1 cellular context compared by ENCODE assay signal in genomic region chr1:154943649-154944421, GRCh38.
TF ChIP-seq lines count a peak whose summit lies in the region.

No MANE protein-coding gene starts in this region.

TF ChIP-seq in GM12878, 131 proteins besides CTCF, POLR2A, EP300 and RAD21:
- TF ChIP-seq SMC3 (IDR thresholded peaks at IDR 0.05; ENCODE audit: borderline replicate concordance, low read length), result peak; percentile 64; the same call in 1 of the 2 replicates
- peak; percentile 82 for TF ChIP-seq SMARCA5 (IDR thresholded peaks at IDR 0.05)
- TF ChIP-seq KLF5 (IDR thresholded peaks at IDR 0.05; ENCODE audit: partially characterized antibody), result peak; percentile 66
- TF ChIP-seq FOXK2 (IDR thresholded peaks at IDR 0.05), result no peak
- TF ChIP-seq ZNF207 (IDR thresholded peaks at IDR 0.05; ENCODE audit: borderline replicate concordance), result peak; percentile 50; the same call in 1 of the 2 replicates
- TF ChIP-seq DPF2 (IDR thresholded peaks at IDR 0.05), result 0 out of 2 replicates have a peak, but pooled peaks have one; percentile 12
- no peak for TF ChIP-seq CUX1 (IDR thresholded peaks at IDR 0.05; ENCODE audit: insufficient replicate concordance, low read depth, low read length)
- peak; percentile 65 for TF ChIP-seq IKZF1 (conservative IDR thresholded peaks at IDR 0.05)
- TF ChIP-seq IRF3 (IDR thresholded peaks at IDR 0.05), result peak; percentile 51; the same call in 1 of the 2 replicates
- no peak for TF ChIP-seq SP1 (IDR thresholded peaks at IDR 0.05; ENCODE audit: low read depth, low read length)
- peak; percentile 68; the same call in 1 of the 2 replicates for TF ChIP-seq RB1 (IDR thresholded peaks at IDR 0.05; ENCODE audit: borderline replicate concordance)
- TF ChIP-seq ZNF217 (IDR thresholded peaks at IDR 0.05), result no peak
- TF ChIP-seq HCFC1 (IDR thresholded peaks at IDR 0.05; ENCODE audit: low read length), result no peak
- TF ChIP-seq ATF7 (IDR thresholded peaks at IDR 0.05; ENCODE audit: low read depth), result peak; percentile 9; the same call in 1 of the 2 replicates
- no peak for TF ChIP-seq NFIC (IDR thresholded peaks at IDR 0.05; ENCODE audit: low read depth, low read length)
- peak; percentile 53 to 61 for TF ChIP-seq IKZF2 (IDR thresholded peaks at IDR 0.05)
- peak; percentile 41; the same call in 1 of the 2 replicates for TF ChIP-seq YY1 (IDR thresholded peaks at IDR 0.05; ENCODE audit: low read depth, low read length)
- peak; percentile 18; the same call in 1 of the 2 replicates for TF ChIP-seq MTA2 (IDR thresholded peaks at IDR 0.05; ENCODE audit: low read depth)
- peak in 1 of 2 experiments; percentile 15; a peak in 1 of 4 replicates for TF ChIP-seq ETV6 (conservative IDR thresholded peaks at IDR 0.05 in 1 of 2, IDR thresholded peaks at IDR 0.05 in 1 of 2; ENCODE audit: borderline replicate concordance in 1 of 2, low read depth in 1 of 2)
- peak; percentile 44 for TF ChIP-seq SKIL (IDR thresholded peaks at IDR 0.05; ENCODE audit: low read depth, poor library complexity, severe bottlenecking)
- TF ChIP-seq BCL11A (IDR thresholded peaks at IDR 0.05; ENCODE audit: low read depth, low read length), result no peak
- no peak for TF ChIP-seq CBX5 (IDR thresholded peaks at IDR 0.05; ENCODE audit: low read depth)
- TF ChIP-seq TCF3 (IDR thresholded peaks at IDR 0.05; ENCODE audit: borderline replicate concordance, insufficient read depth, low read depth, low read length), result no peak
- peak; percentile 56 for TF ChIP-seq GATAD2B (conservative IDR thresholded peaks at IDR 0.05; ENCODE audit: low read depth)
- no peak for TF ChIP-seq TCF12 (IDR thresholded peaks at IDR 0.05; ENCODE audit: low read depth, low read length)
- no peak for TF ChIP-seq ZSCAN29 (IDR thresholded peaks at IDR 0.05)
- TF ChIP-seq RELB (IDR thresholded peaks at IDR 0.05; ENCODE audit: low read depth), result 0 out of 2 replicates have a peak, but pooled peaks have one; percentile 33
- no peak for TF ChIP-seq CBFB (IDR thresholded peaks at IDR 0.05; ENCODE audit: low read depth)
- TF ChIP-seq, protein P1, sequence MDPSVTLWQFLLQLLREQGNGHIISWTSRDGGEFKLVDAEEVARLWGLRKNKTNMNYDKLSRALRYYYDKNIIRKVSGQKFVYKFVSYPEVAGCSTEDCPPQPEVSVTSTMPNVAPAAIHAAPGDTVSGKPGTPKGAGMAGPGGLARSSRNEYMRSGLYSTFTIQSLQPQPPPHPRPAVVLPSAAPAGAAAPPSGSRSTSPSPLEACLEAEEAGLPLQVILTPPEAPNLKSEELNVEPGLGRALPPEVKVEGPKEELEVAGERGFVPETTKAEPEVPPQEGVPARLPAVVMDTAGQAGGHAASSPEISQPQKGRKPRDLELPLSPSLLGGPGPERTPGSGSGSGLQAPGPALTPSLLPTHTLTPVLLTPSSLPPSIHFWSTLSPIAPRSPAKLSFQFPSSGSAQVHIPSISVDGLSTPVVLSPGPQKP (IDR thresholded peaks at IDR 0.05; ENCODE audit: low read depth, low read length), result no peak
